1 cellular context compared by ENCODE assay signal in the genomic region with DNA sequence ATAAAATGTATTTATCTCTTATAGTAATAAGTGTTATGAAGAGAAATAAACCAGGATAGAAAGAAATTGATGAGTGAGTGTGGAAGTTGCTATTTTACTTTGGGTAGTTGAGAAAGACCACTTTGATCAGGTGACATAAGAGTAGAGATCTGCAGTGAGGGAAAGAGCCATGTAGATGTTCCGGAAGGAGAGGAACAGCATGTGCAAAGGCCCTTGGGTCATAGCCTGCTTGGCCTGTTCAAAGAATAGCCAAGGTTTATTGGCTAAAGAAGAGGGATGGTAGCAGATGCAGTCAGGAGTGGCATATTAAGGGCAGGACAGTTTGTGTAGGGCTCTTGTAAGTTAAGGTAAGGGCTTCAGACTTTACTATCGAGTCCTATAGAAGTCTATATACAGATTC.
TF ChIP-seq lines count a peak whose summit lies in the region.

No MANE protein-coding gene starts in this region.

TF ChIP-seq in HepG2, 621 proteins besides CTCF, POLR2A, EP300 and RAD21:
- TF ChIP-seq ZNF816 (CRISPR knock-in tag; IDR thresholded peaks at IDR 0.05; ENCODE audit: borderline replicate concordance): no peak
- TF ChIP-seq ZNF678 (CRISPR knock-in tag; IDR thresholded peaks at IDR 0.05): no peak
- peak; percentile 30; the same call in 1 of the 2 replicates for TF ChIP-seq RBFOX2 (IDR thresholded peaks at IDR 0.05; ENCODE audit: low read depth, low read length)
- TF ChIP-seq RFX5 (IDR thresholded peaks at IDR 0.05; ENCODE audit: low read depth, low read length): no peak
- peak; percentile 53 for TF ChIP-seq RBM22 (optimal IDR thresholded peaks at IDR 0.05; ENCODE audit: low read length)
